10 cellular contexts compared by ENCODE assay signal in genomic region chr6:106527979-106528378, GRCh38.
A peak's percentile ranks its signal among the peaks of the same experiment; 100 is the strongest.
DNase-seq lines count a peak whose midpoint lies in the region; ATAC-seq and TF ChIP-seq lines count a peak whose summit lies in the region.
"Had no signal": no experiment of that assay in that cellular context is flagged by ENCODE, and none has a peak within 500 bp of the region (broad histone marks: within the 10 kb centered on the region; RNA-seq: fewer than 3 reads in every experiment).

No MANE protein-coding gene starts in this region.

- no peak for TF ChIP-seq CTCF in HFF-Myc (IDR thresholded peaks at IDR 0.05; ENCODE audit: low read depth, low read length, missing control alignments)

- no peaks in the 10 kb centered on the region for H3K27me3 Mint-ChIP-seq in activated naive CD8-positive, alpha-beta T cell treated with anti-CD3 and anti-CD28 coated beads, Interleukin-2, amount 50 U/mL, for 24 hours

- peaks cover 46% of the 10 kb centered on the region for H3K36me3 Mint-ChIP-seq in activated naive CD8-positive, alpha-beta T cell treated with anti-CD3 and anti-CD28 coated beads, Interleukin-2, amount 50 U/mL, for 24 hours (ENCODE audit: low read depth)

- H3K4me3 ChIP-seq in HFF-Myc (replicated peaks; ENCODE audit: low read depth, low read length) = no peak overlapping the region

- peak overlapping the region; percentile 85 for H3K27ac Mint-ChIP-seq in activated naive CD8-positive, alpha-beta T cell treated with anti-CD3 and anti-CD28 coated beads, Interleukin-2, amount 50 U/mL, for 24 hours
- H3K27ac Mint-ChIP-seq: progenitor cell of endocrine pancreas had no signal

- intact Hi-C loops in posterior vena cava (cut with DNase I) = no loop called here

- peaks cover 83% of the 10 kb centered on the region for H3K4me1 Mint-ChIP-seq in activated naive CD8-positive, alpha-beta T cell treated with anti-CD3 and anti-CD28 coated beads, Interleukin-2, amount 50 U/mL, for 24 hours

- H3K4me3 Mint-ChIP-seq in activated naive CD8-positive, alpha-beta T cell treated with anti-CD3 and anti-CD28 coated beads, Interleukin-2, amount 50 U/mL, for 24 hours = peak overlapping the region; percentile 42

- no peaks in the 10 kb centered on the region for H3K9me3 Mint-ChIP-seq in activated naive CD8-positive, alpha-beta T cell treated with anti-CD3 and anti-CD28 coated beads, Interleukin-2, amount 50 U/mL, for 24 hours

- DNase-seq in AG20443 (ENCODE audit: low spot score) (peak; percentile 77), HFF-Myc (ENCODE audit: extremely low read depth, low read depth) (peak; percentile 75), kidney glomerular epithelial cell (lab: John Stamatoyannopoulos, UW) (peak; percentile 90), globus pallidus (ENCODE audit: low spot score) (no peak), posterior vena cava (ENCODE audit: low spot score) (no peak), middle frontal gyrus (ENCODE audit: extremely low spot score, low spot score) (no peak)
- DNase-seq in activated naive CD8-positive, alpha-beta T cell treated with anti-CD3 and anti-CD28 coated beads, Interleukin-2, amount 50 U/mL, for 24 hours = no peak
- DNase-seq: NCI-H2227 treated with DMSO at 0.1 percent for 48 hours had no signal

- ATAC-seq in activated naive CD8-positive, alpha-beta T cell treated with anti-CD3 and anti-CD28 coated beads, Interleukin-2, amount 50 U/mL, for 24 hours = peak; percentile 65
- no peak for ATAC-seq in HG02885 (IDR thresholded peaks at IDR 0.05; ENCODE audit: poor library complexity, unreplicated experiment)

Comparison
In these comparisons a context has a peak if more than half of its experiments do, and no peak if none do; other contexts are left out.
1. DNase-seq: peak in AG20443 (single experiment), HFF-Myc (single experiment) and kidney glomerular epithelial cell (single experiment); none in activated naive CD8-positive, alpha-beta T cell treated with anti-CD3 and anti-CD28 coated beads, Interleukin-2, amount 50 U/mL, for 24 hours (single experiment), globus pallidus (single experiment), posterior vena cava (single experiment) and middle frontal gyrus (single experiment).